8 cellular contexts compared by ENCODE assay signal in genomic region chr12:124938606-124939427, GRCh38. TPM values are rescaled to one million over a fixed set of nuclear protein-coding genes. Genes with fewer than 3 reads are reported as not detected.
DNase-seq lines count a peak whose midpoint lies in the region; ATAC-seq and TF ChIP-seq lines count a peak whose summit lies in the region.

No MANE protein-coding gene starts in this region.

- CTCF ChIA-PET in HCT116 (lab: Charles Lee), result interaction anchor here (1.1 to 2.5 kb wide), 4 partner anchors 10 to 32 kb away, joined by 3 to 32 read pairs (median 6); no protein-coding TSS in a partner anchor

- H2AFZ ChIP-seq in HCT116 (ENCODE audit: low read depth, low read length, poor library complexity, severe bottlenecking) (peak overlapping the region; percentile 34), hepatocyte (peak overlapping the region; percentile 10)

- POLR2A ChIA-PET in HCT116 (lab: Charles Lee), result interaction anchor here (0.7 to 10.3 kb wide), 8 partner anchors 11 to 32 kb away, joined by 3 to 186 read pairs (median 5); partner anchors contain the start of gene UBC

- H3K27ac ChIP-seq in HCT116 (ENCODE audit: low read depth, low read length) (peak overlapping the region; percentile 91), adrenal gland (peak overlapping the region; percentile 70 to 95 (median 83)), hepatocyte (peak overlapping the region; percentile 92), skeletal muscle tissue (ENCODE audit: low read depth, low read length) (peak overlapping the region; percentile 88)

- TF ChIP-seq CTCF in GM10266 (IDR thresholded peaks at IDR 0.05; ENCODE audit: control insufficient read depth, insufficient read depth, low read depth, missing control alignments) (peak; percentile 46), HCT116 (IDR thresholded peaks at IDR 0.05 in 2 of 3, conservative IDR thresholded peaks at IDR 0.05 in 1 of 3; ENCODE audit: borderline replicate concordance in 1 of 3, insufficient read depth in 1 of 3, low read depth in 2 of 3, low read length in 2 of 3) (peak in 2 of 3 experiments; percentile 19 to 49; a peak in 3 of 6 replicates), NB4 (IDR thresholded peaks at IDR 0.05; ENCODE audit: low read depth, low read length) (peak; percentile 34), adrenal gland (IDR thresholded peaks at IDR 0.05) (peak in 5 of 6 experiments; percentile 10 to 47 (median 36)), hepatocyte (IDR thresholded peaks at IDR 0.05; ENCODE audit: poor library complexity) (peak; percentile 59)

- peaks cover 35 to 60% of the 10 kb centered on the region in 2 experiments for H3K4me1 ChIP-seq in HCT116 (ENCODE audit: control insufficient read depth in 1 of 2, insufficient read depth in 2 of 2, low read length in 2 of 2)
- peaks cover 14 to 28% of the 10 kb centered on the region in 2 donors for H3K4me1 ChIP-seq in adrenal gland (replicated peaks in 1 of 2)
- peaks cover 14% of the 10 kb centered on the region for H3K4me1 ChIP-seq in hepatocyte (ENCODE audit: insufficient read depth)
- H3K4me1 ChIP-seq in skeletal muscle tissue (ENCODE audit: control insufficient read depth in 3 of 3, insufficient read depth in 3 of 3, low read length in 3 of 3), result peaks cover 23 to 25% (median 24%) of the 10 kb centered on the region in 3 donors

- H3K9me3 ChIP-seq in HCT116 (ENCODE audit: control insufficient read depth in 1 of 2, insufficient read depth in 1 of 2, low read depth in 1 of 2, low read length in 2 of 2) (no peaks in the 10 kb centered on the region), adrenal gland (replicated peaks in 1 of 3) (no peaks in the 10 kb centered on the region), hepatocyte (ENCODE audit: low read depth) (no peaks in the 10 kb centered on the region), skeletal muscle tissue (ENCODE audit: control insufficient read depth in 3 of 3, low read length in 3 of 3) (no peaks in the 10 kb centered on the region)

- H3K4me2 ChIP-seq in HCT116 (ENCODE audit: low read length), result peak overlapping the region; percentile 85
- peak overlapping the region; percentile 83 for H3K4me2 ChIP-seq in hepatocyte

- no peak for DNase-seq in GM10266 (ENCODE audit: extremely low spot score)
- peak; percentile 79 for DNase-seq in HCT116 (ENCODE audit: low read depth, low spot score)
- no peak for DNase-seq in NB4 (ENCODE audit: low read depth)
- DNase-seq in adrenal gland, result peak; percentile 70 to 90 (median 78)
- DNase-seq in hepatocyte (ENCODE audit: low spot score), result peak; percentile 91
- no peak for DNase-seq in NCI-H2227 (lab: John Stamatoyannopoulos, UW; ENCODE audit: unreplicated experiment)
- no peak for DNase-seq in stimulated activated naive CD4-positive, alpha-beta T cell treated with Interleukin-2 at 50 U/mL for 16 hours (lab: John Stamatoyannopoulos, UW)

- no peak for TF ChIP-seq RAD21 in HCT116 (IDR thresholded peaks at IDR 0.05; ENCODE audit: low read depth)

- 1 to 3% (median 2%) methylated on average over 22 of the region's 22 CpGs for WGBS in adrenal gland, 4 donors
- WGBS in hepatocyte (ENCODE audit: low lambda C conversion rate, missing lambda C conversion rate), result 11% methylated on average over 22 of the region's 22 CpGs

- TF ChIP-seq POLR2A in HCT116 (IDR thresholded peaks at IDR 0.05; ENCODE audit: borderline replicate concordance, extremely low read depth, insufficient read depth, insufficient read length), result no peak
- TF ChIP-seq POLR2A in NB4 (IDR thresholded peaks at IDR 0.05; ENCODE audit: extremely low read depth, insufficient read length), result no peak
- no peak for TF ChIP-seq POLR2A in adrenal gland (IDR thresholded peaks at IDR 0.05)

- H3K9ac ChIP-seq in HCT116 (ENCODE audit: low read length), result peak overlapping the region; percentile 54
- peak overlapping the region; percentile 72 to 85 (median 83) for H3K9ac ChIP-seq in skeletal muscle tissue (ENCODE audit: low read depth in 1 of 3, low read length in 3 of 3)

- H4K20me1 ChIP-seq in HCT116 (ENCODE audit: insufficient read depth) (no peaks in the 10 kb centered on the region), hepatocyte (ENCODE audit: insufficient read depth, poor library complexity, severe bottlenecking) (no peaks in the 10 kb centered on the region)

- intact Hi-C loops in HCT116 (cut with micrococcal nuclease) (loop anchor here (1.0 to 2.0 kb wide), 3 partner anchors 12 to 32 kb away; partner anchors contain the start of gene UBC), adrenal gland (cut with DNase I) (no loop called here)

- no peaks in the 10 kb centered on the region for H3K9me2 ChIP-seq in HCT116 (ENCODE audit: insufficient read depth)
- no peaks in the 10 kb centered on the region for H3K9me2 ChIP-seq in hepatocyte (replicated peaks; ENCODE audit: insufficient read depth)

- H3K36me3 ChIP-seq in HCT116 (ENCODE audit: control insufficient read depth in 1 of 2, insufficient read depth in 2 of 2, low read length in 2 of 2), result no peaks in the 10 kb centered on the region; a peak in 1 of 4 replicates
- H3K36me3 ChIP-seq in adrenal gland (replicated peaks in 1 of 2), result no peaks in the 10 kb centered on the region
- H3K36me3 ChIP-seq in hepatocyte (replicated peaks; ENCODE audit: insufficient read depth, low read depth), result no peaks in the 10 kb centered on the region
- peaks cover 0 to 2% (median 0%) of the 10 kb centered on the region in 3 donors for H3K36me3 ChIP-seq in skeletal muscle tissue (ENCODE audit: control insufficient read depth in 3 of 3, insufficient read depth in 3 of 3, low read length in 3 of 3)

- H3K79me2 ChIP-seq in HCT116 (ENCODE audit: insufficient read depth, low read length), result no peaks in the 10 kb centered on the region
- H3K79me2 ChIP-seq in hepatocyte, result no peaks in the 10 kb centered on the region

- RAD21 ChIA-PET in HCT116 (lab: Charles Lee; ENCODE audit: low non-redundant PET in 1 of 2, low total read pairs in 2 of 2, uncharacterized antibody in 2 of 2, unreplicated experiment in 2 of 2), result interaction anchor here in 1 of 2 experiments (0.9 kb wide), 1 partner anchor 32 kb away, joined by 6 read pairs; no protein-coding TSS in a partner anchor

- no peaks in the 10 kb centered on the region for H3K27me3 ChIP-seq in HCT116 (ENCODE audit: insufficient read depth, low read length)
- no peaks in the 10 kb centered on the region for H3K27me3 ChIP-seq in adrenal gland
- H3K27me3 ChIP-seq in hepatocyte, result no peaks in the 10 kb centered on the region
- H3K27me3 ChIP-seq in skeletal muscle tissue (ENCODE audit: control insufficient read depth in 3 of 3, insufficient read depth in 3 of 3, low read length in 3 of 3), result no peaks in the 10 kb centered on the region

- ATAC-seq in HCT116, result peak; percentile 43

- peak overlapping the region; percentile 16 to 29; a peak in 3 of 4 replicates for H3K4me3 ChIP-seq in HCT116 (replicated peaks in 1 of 2; ENCODE audit: low read depth in 1 of 2, low read length in 2 of 2)
- peak overlapping the region; percentile 59 for H3K4me3 ChIP-seq in NB4 (ENCODE audit: low read depth, low read length)
- peak overlapping the region in 2 of 4 donors; percentile 11 to 51 for H3K4me3 ChIP-seq in adrenal gland
- peak overlapping the region; percentile 37 for H3K4me3 ChIP-seq in hepatocyte
- H3K4me3 ChIP-seq in skeletal muscle tissue (ENCODE audit: low read length in 3 of 3), result peak overlapping the region; percentile 82 to 91 (median 84)

- TSS peak; percentile 88 for BruUV-seq in HCT116 (replicated peaks; lab: Mats Ljungman, UMichigan)

TF ChIP-seq in HCT116, 20 proteins besides CTCF, POLR2A, EP300 and RAD21:
- peak; percentile 72 for TF ChIP-seq TCF7L2 (IDR thresholded peaks at IDR 0.05; ENCODE audit: borderline replicate concordance, extremely low read depth, insufficient read depth, insufficient read length)
- peak; percentile 38; the same call in 1 of the 2 replicates for TF ChIP-seq POLR2AphosphoS5 (IDR thresholded peaks at IDR 0.05; ENCODE audit: low read depth, low read length)
- TF ChIP-seq CBX3 (IDR thresholded peaks at IDR 0.05; ENCODE audit: low read depth), result no peak

RNA-seq across cellular contexts. Expression of gene UBC, which starts 24.4 kb away (rescaled TPM):
- total RNA-seq in HCT116 (2021; ENCODE audit: unreplicated experiment) (1,259 TPM), adrenal gland (1,000 to 10,000 TPM in 4 of 8 donors, 100 to 1,000 TPM in 4; 896 to 1,700 (median 1,052) TPM), hepatocyte (1,410 and 1,439 TPM in 2 replicates), skeletal muscle tissue (1,198 TPM)
- polyA plus RNA-seq in HCT116 (2012), result 1,986 and 3,408 TPM in 2 replicates
- polyA plus RNA-seq in adrenal gland (1,000 to 10,000 TPM in 2 of 3 donors, 100 to 1,000 TPM in 1; 797 to 1,499 (median 1,129) TPM), hepatocyte (1,142 and 1,267 TPM in 2 replicates)

RNA-seq across cellular contexts. Expression of gene DHX37, which starts 50.1 kb away (rescaled TPM):
- 42.6 TPM for total RNA-seq in HCT116 (2021; ENCODE audit: unreplicated experiment)
- polyA plus RNA-seq in HCT116 (2012), result 18.7 and 21.0 TPM in 2 replicates
- 10 to 100 TPM in 5 of 8 donors, 1 to 10 TPM in 3; 5.1 to 17.4 (median 13.3) TPM for total RNA-seq in adrenal gland
- 10 to 100 TPM in 2 of 3 donors, 1 to 10 TPM in 1; 4.1 to 11.6 (median 10.1) TPM for polyA plus RNA-seq in adrenal gland
- 7.0 and 7.3 TPM in 2 replicates for total RNA-seq in hepatocyte
- polyA plus RNA-seq in hepatocyte, result 6.1 and 7.2 TPM in 2 replicates
- total RNA-seq in skeletal muscle tissue, result 8.9 TPM

RNA-seq across cellular contexts. Expression of gene BRI3BP, which starts 54.6 kb away (rescaled TPM):
- total RNA-seq in HCT116 (2021; ENCODE audit: unreplicated experiment) (40.1 TPM), adrenal gland (1 to 10 TPM; 4.0 to 6.2 (median 4.8) TPM), hepatocyte (14.1 and 14.6 TPM in 2 replicates), skeletal muscle tissue (4.2 TPM)
- polyA plus RNA-seq in HCT116 (2012), result 12.1 and 15.6 TPM in 2 replicates
- polyA plus RNA-seq in adrenal gland (1 to 10 TPM; 1.1 to 5.4 (median 1.2) TPM), hepatocyte (4.3 and 6.1 TPM in 2 replicates)

Comparison
In these comparisons a context has a peak if more than half of its experiments do, and no peak if none do; other contexts are left out.
1. DNase-seq: peak in HCT116 (single experiment), adrenal gland (7 of 7) and hepatocyte (single experiment); none in GM10266 (single experiment), NB4 (single experiment), NCI-H2227 (single experiment) and stimulated activated naive CD4-positive, alpha-beta T cell treated with Interleukin-2 at 50 U/mL for 16 hours (single experiment).
2. Peak in every context shown above with its lines, with median percentiles within 50 percentile points of each other: CTCF ChIP-seq and H3K27ac ChIP-seq.